Comparison of ENCODE assay signal across 8 cellular contexts in the genomic region with DNA sequence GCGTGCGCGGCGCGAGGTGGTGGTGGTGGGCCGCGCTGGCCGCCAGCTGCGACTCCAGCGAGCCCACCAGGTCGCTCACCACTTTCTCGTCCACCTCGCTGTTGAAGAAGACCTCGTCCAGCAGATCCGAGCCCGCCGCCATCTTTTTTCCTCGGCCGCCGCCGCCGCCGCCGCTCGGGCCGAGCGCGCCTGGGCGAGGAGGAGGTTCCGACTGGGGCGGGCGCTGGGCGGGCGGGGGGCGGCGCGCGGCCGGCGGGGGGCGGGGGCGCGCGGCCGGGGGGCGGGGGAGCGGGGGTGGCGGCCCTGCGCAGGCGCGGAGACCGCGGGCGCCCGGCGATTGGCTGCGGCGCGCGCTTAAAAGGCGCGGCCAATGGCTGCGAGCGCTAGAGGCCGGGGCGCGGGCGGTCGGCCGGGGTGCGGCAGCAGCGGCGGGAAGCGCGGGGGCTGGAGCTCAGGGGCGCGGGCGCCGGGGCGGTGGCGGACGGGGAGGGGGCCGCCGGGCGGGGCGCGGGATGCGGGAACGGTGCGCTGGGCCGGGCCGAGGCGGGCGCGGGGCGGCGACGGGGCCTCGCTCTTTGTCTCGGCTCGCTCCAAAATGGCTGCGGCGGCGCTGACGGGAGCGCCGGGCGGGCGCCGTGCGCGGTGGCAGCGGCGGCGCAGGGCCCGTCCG. TPM values are rescaled to one million over a fixed set of nuclear protein-coding genes. Genes with fewer than 3 reads are reported as not detected.
A peak's percentile ranks its signal among the peaks of the same experiment; 100 is the strongest.
DNase-seq lines count a peak whose midpoint lies in the region; ATAC-seq and TF ChIP-seq lines count a peak whose summit lies in the region.

A gene with protein sequence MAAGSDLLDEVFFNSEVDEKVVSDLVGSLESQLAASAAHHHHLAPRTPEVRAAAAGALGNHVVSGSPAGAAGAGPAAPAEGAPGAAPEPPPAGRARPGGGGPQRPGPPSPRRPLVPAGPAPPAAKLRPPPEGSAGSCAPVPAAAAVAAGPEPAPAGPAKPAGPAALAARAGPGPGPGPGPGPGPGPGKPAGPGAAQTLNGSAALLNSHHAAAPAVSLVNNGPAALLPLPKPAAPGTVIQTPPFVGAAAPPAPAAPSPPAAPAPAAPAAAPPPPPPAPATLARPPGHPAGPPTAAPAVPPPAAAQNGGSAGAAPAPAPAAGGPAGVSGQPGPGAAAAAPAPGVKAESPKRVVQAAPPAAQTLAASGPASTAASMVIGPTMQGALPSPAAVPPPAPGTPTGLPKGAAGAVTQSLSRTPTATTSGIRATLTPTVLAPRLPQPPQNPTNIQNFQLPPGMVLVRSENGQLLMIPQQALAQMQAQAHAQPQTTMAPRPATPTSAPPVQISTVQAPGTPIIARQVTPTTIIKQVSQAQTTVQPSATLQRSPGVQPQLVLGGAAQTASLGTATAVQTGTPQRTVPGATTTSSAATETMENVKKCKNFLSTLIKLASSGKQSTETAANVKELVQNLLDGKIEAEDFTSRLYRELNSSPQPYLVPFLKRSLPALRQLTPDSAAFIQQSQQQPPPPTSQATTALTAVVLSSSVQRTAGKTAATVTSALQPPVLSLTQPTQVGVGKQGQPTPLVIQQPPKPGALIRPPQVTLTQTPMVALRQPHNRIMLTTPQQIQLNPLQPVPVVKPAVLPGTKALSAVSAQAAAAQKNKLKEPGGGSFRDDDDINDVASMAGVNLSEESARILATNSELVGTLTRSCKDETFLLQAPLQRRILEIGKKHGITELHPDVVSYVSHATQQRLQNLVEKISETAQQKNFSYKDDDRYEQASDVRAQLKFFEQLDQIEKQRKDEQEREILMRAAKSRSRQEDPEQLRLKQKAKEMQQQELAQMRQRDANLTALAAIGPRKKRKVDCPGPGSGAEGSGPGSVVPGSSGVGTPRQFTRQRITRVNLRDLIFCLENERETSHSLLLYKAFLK (minus strand): TSS at position 213 of the 670 bp plus-strand sequence. CDS start 71 bp downstream, at position 142.

- H3K4me1 ChIP-seq in left lung: peaks cover 23 to 54% of the 10 kb centered on the region in 2 donors

- H3K36me3 Mint-ChIP-seq in activated CD4-positive, alpha-beta T cell treated with anti-CD3 and anti-CD28 coated beads, Interleukin-2, amount 10 ng/mL, durations not matched to agents 24 days and 14 days (ENCODE audit: low read depth): peaks cover 7% of the 10 kb centered on the region

- intact Hi-C loops in activated CD4-positive, alpha-beta T cell treated with anti-CD3 and anti-CD28 coated beads, Interleukin-2, amount 10 ng/mL, durations not matched to agents 24 days and 14 days (cut with micrococcal nuclease): loop anchor here (1.0 to 2.0 kb wide), 2 partner anchors 55 to 77 kb away; partner anchors contain the start of genes PSMA7 and SS18L1
- intact Hi-C loops in left lung (cut with DNase I): loop anchor here in 1 of 2 donors (10.0 kb wide), 1 partner anchor 59 kb away; the partner anchor contains the start of gene LSM14B

- peak; percentile 8 for DNase-seq in AG09309 (ENCODE audit: low read depth)
- peak; percentile 66 for DNase-seq in NCI-H446 treated with DMSO at 0.1 percent for 48 hours (lab: John Stamatoyannopoulos, UW)
- DNase-seq in activated CD4-positive, alpha-beta T cell treated with anti-CD3 and anti-CD28 coated beads, Interleukin-2, amount 10 ng/mL, durations not matched to agents 24 days and 14 days: peak; percentile 95
- peak; percentile 83 for DNase-seq in coronary artery (ENCODE audit: low spot score)
- peak; percentile 77 to 94 for DNase-seq in left lung
- DNase-seq in stimulated activated CD4-positive, alpha-beta T cell treated with anti-CD3 and anti-CD28 coated beads, Interleukin-2, amount 100 ng/mL, for 48 hours: peak; percentile 62 to 77

- H3K9me3 ChIP-seq in left lung: no peaks in the 10 kb centered on the region

- peak within 1 kb of the TSS; percentile 89 for H3K27ac Mint-ChIP-seq in activated CD4-positive, alpha-beta T cell treated with anti-CD3 and anti-CD28 coated beads, Interleukin-2, amount 10 ng/mL, durations not matched to agents 24 days and 14 days

- no peak for TF ChIP-seq CTCF in AG09309 (IDR thresholded peaks at IDR 0.05; ENCODE audit: control insufficient read depth, insufficient read depth, low read depth, low read length, missing control alignments)
- no peak for TF ChIP-seq CTCF in coronary artery (IDR thresholded peaks at IDR 0.05)
- TF ChIP-seq CTCF in left lung (IDR thresholded peaks at IDR 0.05): no peak

- H3K27me3 Mint-ChIP-seq in activated CD4-positive, alpha-beta T cell treated with anti-CD3 and anti-CD28 coated beads, Interleukin-2, amount 10 ng/mL, durations not matched to agents 24 days and 14 days: peaks cover 3% of the 10 kb centered on the region

- no peaks in the 10 kb centered on the region for H3K27me3 ChIP-seq in left lung

- ATAC-seq in GM18909 (IDR thresholded peaks at IDR 0.05; ENCODE audit: poor library complexity, unreplicated experiment) (peak; percentile 78), HG03139 (IDR thresholded peaks at IDR 0.05; ENCODE audit: unreplicated experiment) (peak; percentile 58), left lung (peak; percentile 68)

- H3K27ac ChIP-seq in coronary artery (peak within 1 kb of the TSS; percentile 78 to 95), left lung (peak within 1 kb of the TSS; percentile 80 to 84)

- H3K36me3 ChIP-seq in left lung: no peaks in the 10 kb centered on the region

- peaks cover 30% of the 10 kb centered on the region for H3K4me1 Mint-ChIP-seq in activated CD4-positive, alpha-beta T cell treated with anti-CD3 and anti-CD28 coated beads, Interleukin-2, amount 10 ng/mL, durations not matched to agents 24 days and 14 days

- no peaks in the 10 kb centered on the region for H3K9me3 Mint-ChIP-seq in activated CD4-positive, alpha-beta T cell treated with anti-CD3 and anti-CD28 coated beads, Interleukin-2, amount 10 ng/mL, durations not matched to agents 24 days and 14 days

- peak within 1 kb of the TSS; percentile 71 for H3K4me3 ChIP-seq in AG09309 (ENCODE audit: control insufficient read depth, low read depth, low read length)
- peak within 1 kb of the TSS; percentile 89 for H3K4me3 ChIP-seq in coronary artery
- peak within 1 kb of the TSS; percentile 52 to 62 for H3K4me3 ChIP-seq in left lung

- peak within 1 kb of the TSS; percentile 88 for H3K4me3 Mint-ChIP-seq in activated CD4-positive, alpha-beta T cell treated with anti-CD3 and anti-CD28 coated beads, Interleukin-2, amount 10 ng/mL, durations not matched to agents 24 days and 14 days

RNA-seq across cellular contexts. Expression of the gene that starts here (rescaled TPM):
- total RNA-seq in activated CD4-positive, alpha-beta T cell treated with anti-CD3 and anti-CD28 coated beads, Interleukin-2, amount 10 ng/mL, durations not matched to agents 24 days and 14 days: 25.6 and 26.6 TPM in 2 replicates
- total RNA-seq in left lung: 10 to 100 TPM; 15.2 to 16.1 TPM

Comparison
In these comparisons a context has a peak if more than half of its experiments do, and no peak if none do; other contexts are left out.
1. Peak in every context shown above with its lines: DNase-seq, ATAC-seq, H3K4me3 ChIP-seq and H3K27ac ChIP-seq.
2. DNase-seq: peak in every context shown above with its lines; median percentile 95 in activated CD4-positive, alpha-beta T cell treated with anti-CD3 and anti-CD28 coated beads, Interleukin-2, amount 10 ng/mL, durations not matched to agents 24 days and 14 days; 86 in left lung; 83 in coronary artery; 70 in stimulated activated CD4-positive, alpha-beta T cell treated with anti-CD3 and anti-CD28 coated beads, Interleukin-2, amount 100 ng/mL, for 48 hours; 66 in NCI-H446 treated with DMSO at 0.1 percent for 48 hours; 8 in AG09309.